26 cellular contexts compared by ENCODE assay signal in the genomic region with DNA sequence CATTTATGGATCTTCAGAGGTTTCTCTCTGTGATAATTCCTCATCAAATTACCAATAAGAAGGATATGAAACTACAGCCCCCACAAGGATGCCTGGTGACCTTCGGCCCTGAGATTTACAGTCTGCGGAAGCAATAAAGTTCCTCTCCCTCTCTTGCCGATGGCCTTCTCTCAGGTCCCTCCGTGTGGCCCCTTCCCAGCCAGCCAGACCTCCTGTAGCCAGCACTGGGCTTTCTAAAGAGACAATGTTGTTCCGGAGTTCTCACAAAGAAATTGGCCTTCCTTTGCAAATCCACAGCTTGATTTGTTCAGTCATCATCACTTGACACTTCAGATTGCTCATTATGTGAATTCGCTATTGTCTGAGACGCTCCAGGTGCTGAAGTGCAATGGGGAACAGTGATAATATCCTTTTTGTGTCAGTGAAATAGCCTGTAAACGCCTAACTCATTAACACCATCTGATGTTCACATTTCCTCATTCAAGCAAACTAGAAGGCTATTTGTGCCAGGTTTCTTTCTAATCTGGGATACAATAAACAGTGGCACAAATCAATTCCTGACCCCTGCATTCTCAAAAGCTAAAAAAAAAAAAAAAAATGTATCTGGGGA. TPM values are rescaled to one million over a fixed set of nuclear protein-coding genes. Genes with fewer than 3 reads are reported as not detected.
A peak's percentile ranks its signal among the peaks of the same experiment; 100 is the strongest.
DNase-seq lines count a peak whose midpoint lies in the region; ATAC-seq, FAIRE-seq and TF ChIP-seq lines count a peak whose summit lies in the region.
"Had no signal": no experiment of that assay in that cellular context is flagged by ENCODE, and none has a peak within 500 bp of the region (broad histone marks: within the 10 kb centered on the region; RNA-seq: fewer than 3 reads in every experiment).

No MANE protein-coding gene starts in this region.

- TF ChIP-seq CTCF in colonic mucosa (IDR thresholded peaks at IDR 0.05) (no peak), progenitor cell of endocrine pancreas (IDR thresholded peaks at IDR 0.05; ENCODE audit: unreplicated experiment) (no peak)

- no peaks in the 10 kb centered on the region for H3K27me3 ChIP-seq in colonic mucosa
- H3K27me3 ChIP-seq: ovary had no signal

- peaks cover 15% of the 10 kb centered on the region for H3K9me3 Mint-ChIP-seq in progenitor cell of endocrine pancreas (ENCODE audit: low read depth)
- H3K9me3 Mint-ChIP-seq: T-helper 2 cell treated with Interferon-gamma antibody and Interleukin-4, amounts not matched to agents 5 μg/mL and 100 μg/mL, for 36 hours had no signal

- DNase-seq in HTR-8/SVneo (ENCODE audit: insufficient read length, low spot score) (no peak), NCI-H2107 (lab: John Stamatoyannopoulos, UW) (peak; percentile 80), colonic mucosa (peak; percentile 37), progenitor cell of endocrine pancreas (ENCODE audit: low spot score, unreplicated experiment) (no peak), medulla oblongata (ENCODE audit: extremely low spot score) (no peak)
- no peak for DNase-seq in activated CD4-positive, alpha-beta T cell treated with anti-CD3 and anti-CD28 coated beads for 48 hours
- no peak for DNase-seq in activated naive CD4-positive, alpha-beta T cell treated with Interleukin-2 at 50 U/mL for 16 hours
- DNase-seq: activated CD8-positive, alpha-beta memory T cell treated with anti-CD3 and anti-CD28 coated beads, Interleukin-2, amount 50 U/mL, for 4 hours; activated gamma-delta T cell treated with Interleukin-2 at 50 U/mL for 16 hours; amygdala; CD4-positive, alpha-beta T cell; central memory CD4-positive, alpha-beta T cell; DND-41; effector CD8-positive, alpha-beta T cell; left ventricle myocardium inferior; NCI-H524 treated with DMSO at 0.1 percent for 48 hours; ovary; PC-9; stimulated activated CD4-positive, alpha-beta T cell treated with anti-CD3 and anti-CD28 coated beads, Interleukin-2, amount 100 ng/mL, for 48 hours had no signal

- peak; percentile 97 for FAIRE-seq in HTR-8/SVneo (lab: Jason Lieb, UNC)
- FAIRE-seq: GM18507 had no signal

- H3K27ac ChIP-seq in colonic mucosa = no peak overlapping the region
- H3K27ac ChIP-seq: left ventricle myocardium inferior, ovary, PC-9 had no signal

- intact Hi-C loops in colonic mucosa (cut with DNase I) = no loop called here

- ATAC-seq in HG02852 (IDR thresholded peaks at IDR 0.05; ENCODE audit: unreplicated experiment) = no peak

- no peak overlapping the region for H3K4me3 ChIP-seq in colonic mucosa
- H3K4me3 ChIP-seq: left ventricle myocardium inferior, ovary, PC-9 had no signal

- H3K27ac Mint-ChIP-seq in progenitor cell of endocrine pancreas = peak overlapping the region; percentile 76
- H3K27ac Mint-ChIP-seq: CD4-positive, alpha-beta T cell; T-helper 2 cell treated with Interferon-gamma antibody and Interleukin-4, amounts not matched to agents 5 μg/mL and 100 μg/mL, for 36 hours had no signal

- no peak overlapping the region for H3K9ac ChIP-seq in colonic mucosa (ENCODE audit: low read depth in 2 of 2, low read length in 2 of 2)

- H3K9me3 ChIP-seq in colonic mucosa = no peaks in the 10 kb centered on the region
- H3K9me3 ChIP-seq: ovary had no signal

- H3K36me3 Mint-ChIP-seq in progenitor cell of endocrine pancreas (ENCODE audit: insufficient read depth) = peaks cover 9% of the 10 kb centered on the region

- no peak overlapping the region for H3K4me3 Mint-ChIP-seq in progenitor cell of endocrine pancreas (ENCODE audit: low read depth)
- H3K4me3 Mint-ChIP-seq: CD4-positive, alpha-beta T cell; T-helper 2 cell treated with Interferon-gamma antibody and Interleukin-4, amounts not matched to agents 5 μg/mL and 100 μg/mL, for 36 hours had no signal

- H3K4me1 Mint-ChIP-seq in progenitor cell of endocrine pancreas (ENCODE audit: low read depth) = peaks cover 18% of the 10 kb centered on the region

- H3K4me1 ChIP-seq in colonic mucosa = no peaks in the 10 kb centered on the region
- H3K4me1 ChIP-seq: left ventricle myocardium inferior had no signal

- no peaks in the 10 kb centered on the region for H3K36me3 ChIP-seq in colonic mucosa
- H3K36me3 ChIP-seq: left ventricle myocardium inferior, ovary had no signal

- no peaks in the 10 kb centered on the region for H3K27me3 Mint-ChIP-seq in progenitor cell of endocrine pancreas

RNA-seq across cellular contexts. Expression of gene GPHB5, which starts 43.7 kb away (rescaled TPM):
- total RNA-seq in colonic mucosa (not detected), progenitor cell of endocrine pancreas (not detected in 2 replicates)
- total RNA-seq: CD4-positive, alpha-beta T cell; H4; left ventricle myocardium inferior; ovary; PC-9; SK-MEL-5; skeletal muscle tissue; ureter had no signal

Comparison
In these comparisons a context has a peak if more than half of its experiments do, and no peak if none do; other contexts are left out.
1. DNase-seq: peak in NCI-H2107 (single experiment) and colonic mucosa (single experiment); none in HTR-8/SVneo (single experiment), progenitor cell of endocrine pancreas (single experiment), activated CD4-positive, alpha-beta T cell treated with anti-CD3 and anti-CD28 coated beads for 48 hours (single experiment), medulla oblongata (single experiment) and activated naive CD4-positive, alpha-beta T cell treated with Interleukin-2 at 50 U/mL for 16 hours (single experiment).